ENCODE assay signal across 17 cellular contexts in the genomic region with DNA sequence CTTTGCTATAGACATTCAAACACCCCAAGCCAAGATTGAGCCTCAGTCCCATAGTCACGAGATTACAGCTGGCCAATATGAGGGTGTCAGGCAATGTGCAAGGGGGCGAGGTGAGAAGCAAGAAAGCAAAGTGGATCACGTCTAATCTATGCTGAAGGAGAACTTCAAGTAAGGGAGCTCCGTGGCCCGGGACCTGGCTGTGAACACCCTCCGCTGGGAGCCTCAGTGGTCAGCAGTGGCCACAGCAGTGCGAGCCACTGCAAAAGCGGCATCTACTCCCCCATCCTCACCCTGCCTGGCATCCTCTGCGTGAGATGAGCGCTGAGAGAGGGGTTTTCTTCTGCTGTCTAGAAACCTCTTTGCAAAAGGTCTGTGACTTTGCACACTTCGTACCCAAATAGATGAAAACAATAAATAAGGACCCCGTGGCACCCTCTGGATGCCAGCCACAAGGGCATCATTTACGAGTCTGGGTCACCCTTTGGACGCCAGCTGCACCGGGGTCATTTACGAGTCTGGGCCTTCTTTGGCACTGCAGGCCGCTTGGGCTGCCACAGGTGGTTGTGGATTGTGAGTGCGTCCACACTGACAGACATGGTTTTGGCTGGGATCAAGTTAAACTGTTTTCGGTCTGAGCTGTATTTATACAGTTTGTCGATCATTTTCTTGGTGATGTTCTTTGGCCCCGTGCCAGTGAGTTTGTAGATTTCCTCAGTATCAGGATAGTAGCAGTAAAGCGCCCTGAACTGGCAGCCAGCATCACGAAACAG.
DNase-seq lines count a peak whose midpoint lies in the region; ATAC-seq and TF ChIP-seq lines count a peak whose summit lies in the region.
"Had no signal": no experiment of that assay in that cellular context is flagged by ENCODE, and none has a peak within 500 bp of the region (broad histone marks: within the 10 kb centered on the region; RNA-seq: fewer than 3 reads in every experiment).

No MANE protein-coding gene starts in this region.

- TF ChIP-seq CTCF in glutamatergic neuron (IDR thresholded peaks at IDR 0.05; ENCODE audit: partially characterized antibody, unreplicated experiment) = no peak

- ATAC-seq in activated T-helper 17 cell treated with anti-CD3 and anti-CD28 coated beads, Interleukin-2, amount 50 U/mL, for 72 hours (replicated peaks) = no peak
- ATAC-seq: Panc1 had no signal

- no peaks in the 10 kb centered on the region for H3K27me3 Mint-ChIP-seq in activated naive CD4-positive, alpha-beta T cell treated with anti-CD3 and anti-CD28 coated beads, Interleukin-2, amount 10 ng/mL, durations not matched to agents 7 days and 5 days
- no peaks in the 10 kb centered on the region for H3K27me3 Mint-ChIP-seq in activated T-helper 17 cell treated with anti-CD3 and anti-CD28 coated beads, Interleukin-2, amount 50 U/mL, for 72 hours
- peaks cover 19% of the 10 kb centered on the region for H3K27me3 Mint-ChIP-seq in glutamatergic neuron (ENCODE audit: unreplicated experiment)

- H3K36me3 Mint-ChIP-seq in activated naive CD4-positive, alpha-beta T cell treated with anti-CD3 and anti-CD28 coated beads, Interleukin-2, amount 10 ng/mL, durations not matched to agents 7 days and 5 days = peaks cover 17% of the 10 kb centered on the region
- H3K36me3 Mint-ChIP-seq in activated T-helper 17 cell treated with anti-CD3 and anti-CD28 coated beads, Interleukin-2, amount 50 U/mL, for 72 hours (ENCODE audit: low read depth) = peaks cover 76% of the 10 kb centered on the region
- no peaks in the 10 kb centered on the region for H3K36me3 Mint-ChIP-seq in glutamatergic neuron (ENCODE audit: unreplicated experiment)

- peak; percentile 9 for DNase-seq in activated naive CD4-positive, alpha-beta T cell treated with anti-CD3 and anti-CD28 coated beads, Interleukin-2, amount 10 ng/mL, durations not matched to agents 7 days and 5 days
- no peak for DNase-seq in activated naive CD4-positive, alpha-beta T cell treated with Interleukin-2 at 50 U/mL for 16 hours
- DNase-seq in glutamatergic neuron = no peak
- no peak for DNase-seq in NCI-H2107 treated with DMSO at 0.1 percent for 48 hours (lab: John Stamatoyannopoulos, UW; ENCODE audit: unreplicated experiment)
- DNase-seq in activated T-cell treated with anti-CD3 and anti-CD28 coated beads, Interleukin-2, amount 50 U/mL, for 48 hours = no peak
- no peak for DNase-seq in NCI-H2107 (lab: John Stamatoyannopoulos, UW)
- DNase-seq: 8988T, GM23248, Karpas-422, NCI-H1048, NCI-H1930, NCI-H526 had no signal

- H3K4me3 Mint-ChIP-seq in activated naive CD4-positive, alpha-beta T cell treated with anti-CD3 and anti-CD28 coated beads, Interleukin-2, amount 10 ng/mL, durations not matched to agents 7 days and 5 days = no peak overlapping the region
- H3K4me3 Mint-ChIP-seq in activated T-helper 17 cell treated with anti-CD3 and anti-CD28 coated beads, Interleukin-2, amount 50 U/mL, for 72 hours = no peak overlapping the region
- peak overlapping the region; percentile 30 for H3K4me3 Mint-ChIP-seq in glutamatergic neuron (ENCODE audit: unreplicated experiment)
- H3K4me3 Mint-ChIP-seq: CD14-positive monocyte had no signal

- H3K27ac Mint-ChIP-seq in activated naive CD4-positive, alpha-beta T cell treated with anti-CD3 and anti-CD28 coated beads, Interleukin-2, amount 10 ng/mL, durations not matched to agents 7 days and 5 days = no peak overlapping the region
- peak overlapping the region; percentile 14 for H3K27ac Mint-ChIP-seq in activated T-helper 17 cell treated with anti-CD3 and anti-CD28 coated beads, Interleukin-2, amount 50 U/mL, for 72 hours
- H3K27ac Mint-ChIP-seq in glutamatergic neuron (ENCODE audit: unreplicated experiment) = peak overlapping the region; percentile 86
- H3K27ac Mint-ChIP-seq: CD14-positive monocyte had no signal

- CTCF ChIA-PET in activated naive CD4-positive, alpha-beta T cell treated with anti-CD3 and anti-CD28 coated beads, Interleukin-2, amount 10 ng/mL, durations not matched to agents 7 days and 5 days (lab: Charles Lee) = no interaction called here

- peaks cover 1% of the 10 kb centered on the region for H3K4me1 Mint-ChIP-seq in activated naive CD4-positive, alpha-beta T cell treated with anti-CD3 and anti-CD28 coated beads, Interleukin-2, amount 10 ng/mL, durations not matched to agents 7 days and 5 days
- H3K4me1 Mint-ChIP-seq in activated T-helper 17 cell treated with anti-CD3 and anti-CD28 coated beads, Interleukin-2, amount 50 U/mL, for 72 hours = peaks cover 6% of the 10 kb centered on the region
- peaks cover 43% of the 10 kb centered on the region for H3K4me1 Mint-ChIP-seq in glutamatergic neuron (ENCODE audit: low read depth, unreplicated experiment)
- H3K4me1 Mint-ChIP-seq: CD14-positive monocyte had no signal

- peak overlapping the region; percentile 52 for H3K27ac ChIP-seq in temporal lobe (ENCODE audit: low read depth, low read length)
- H3K27ac ChIP-seq: GM23248, HL-60 had no signal

- H3K9me3 Mint-ChIP-seq in activated naive CD4-positive, alpha-beta T cell treated with anti-CD3 and anti-CD28 coated beads, Interleukin-2, amount 10 ng/mL, durations not matched to agents 7 days and 5 days = no peaks in the 10 kb centered on the region
- H3K9me3 Mint-ChIP-seq in activated T-helper 17 cell treated with anti-CD3 and anti-CD28 coated beads, Interleukin-2, amount 50 U/mL, for 72 hours = no peaks in the 10 kb centered on the region
- H3K9me3 Mint-ChIP-seq in glutamatergic neuron (ENCODE audit: unreplicated experiment) = peaks cover 19% of the 10 kb centered on the region
- H3K9me3 Mint-ChIP-seq: CD14-positive monocyte had no signal
